8 cellular contexts compared by ENCODE assay signal in genomic region chr9:135926402-135927194, GRCh38. TPM values are rescaled to one million over a fixed set of nuclear protein-coding genes. Genes with fewer than 3 reads are reported as not detected.
DNase-seq lines count a peak whose midpoint lies in the region; ATAC-seq and TF ChIP-seq lines count a peak whose summit lies in the region.

No MANE protein-coding gene starts in this region.

- 81% methylated on average over 27 of the region's 27 CpGs for WGBS in mesenchymal stem cell
- 79 to 81% methylated on average over 27 of the region's 27 CpGs for WGBS in aorta, 2 donors
- 92% methylated on average over 26 to 27 of the region's 27 CpGs for WGBS in endodermal cell (ENCODE audit: insufficient coverage in 1 of 2, insufficient read length in 1 of 2), 2 experiments

- no peak overlapping the region for H2BK12ac ChIP-seq in mesenchymal stem cell (ENCODE audit: low read length in 2 of 2)

- H2BK15ac ChIP-seq in mesenchymal stem cell (ENCODE audit: low read depth, poor library complexity, severe bottlenecking), result no peak overlapping the region

- peaks cover 18% of the 10 kb centered on the region for H3K4me1 ChIP-seq in mesenchymal stem cell (ENCODE audit: control insufficient read depth, insufficient read depth, low read depth, low read length)
- no peaks in the 10 kb centered on the region for H3K4me1 ChIP-seq in aorta (ENCODE audit: control insufficient read depth in 1 of 2, insufficient read depth in 2 of 2, low read length in 2 of 2)
- no peaks in the 10 kb centered on the region for H3K4me1 ChIP-seq in endodermal cell (ENCODE audit: control insufficient read depth, insufficient read depth, low read length)

- H3K27me3 Mint-ChIP-seq in CD14-positive monocyte (ENCODE audit: low read depth in 3 of 3), result no peaks in the 10 kb centered on the region
- no peaks in the 10 kb centered on the region for H3K27me3 Mint-ChIP-seq in endodermal cell (ENCODE audit: insufficient read depth)

- no peaks in the 10 kb centered on the region for H3K27me3 ChIP-seq in mesenchymal stem cell (ENCODE audit: control insufficient read depth in 1 of 2, insufficient read depth in 1 of 2, low read length in 2 of 2)
- no peaks in the 10 kb centered on the region for H3K27me3 ChIP-seq in aorta (ENCODE audit: control insufficient read depth in 1 of 2, insufficient read depth in 2 of 2, low read length in 1 of 2)
- no peaks in the 10 kb centered on the region for H3K27me3 ChIP-seq in endodermal cell (ENCODE audit: control insufficient read depth, insufficient read depth, low read length, poor library complexity, severe bottlenecking)

- no peak overlapping the region for H2BK5ac ChIP-seq in mesenchymal stem cell (ENCODE audit: low read depth, low read length, poor library complexity, severe bottlenecking)

- H3K9me3 ChIP-seq in mesenchymal stem cell (ENCODE audit: control insufficient read depth, low read length), result no peaks in the 10 kb centered on the region
- H3K9me3 ChIP-seq in aorta (ENCODE audit: control insufficient read depth, low read length), result no peaks in the 10 kb centered on the region
- H3K9me3 ChIP-seq in endodermal cell (ENCODE audit: control insufficient read depth, low read length), result no peaks in the 10 kb centered on the region

- no peak overlapping the region for H3K4me3 Mint-ChIP-seq in CD14-positive monocyte
- H3K4me3 Mint-ChIP-seq in endodermal cell, result no peak overlapping the region

- no peak overlapping the region for H2BK120ac ChIP-seq in mesenchymal stem cell (ENCODE audit: low read depth, low read length)

- H3K79me1 ChIP-seq in mesenchymal stem cell (replicated peaks; ENCODE audit: low read length, poor library complexity, severe bottlenecking), result peaks cover 22% of the 10 kb centered on the region

- H3K36me3 ChIP-seq in mesenchymal stem cell (ENCODE audit: control insufficient read depth in 1 of 2, insufficient read depth in 2 of 2, low read depth in 1 of 2, low read length in 2 of 2), result peaks cover 10 to 56% of the 10 kb centered on the region in 2 experiments
- no peaks in the 10 kb centered on the region for H3K36me3 ChIP-seq in aorta (ENCODE audit: control insufficient read depth in 1 of 2, insufficient read depth in 2 of 2, low read length in 1 of 2)
- H3K36me3 ChIP-seq in endodermal cell (ENCODE audit: control insufficient read depth, insufficient read depth, low read length), result peaks cover 1% of the 10 kb centered on the region

- H2AK5ac ChIP-seq in mesenchymal stem cell (ENCODE audit: low read length, severe bottlenecking), result no peak overlapping the region

- no peak overlapping the region for H3K14ac ChIP-seq in mesenchymal stem cell (ENCODE audit: low read length in 2 of 2)

- H3K4me1 Mint-ChIP-seq in CD14-positive monocyte (peaks cover 16% of the 10 kb centered on the region), endodermal cell (no peaks in the 10 kb centered on the region)

- H3K27ac ChIP-seq in mesenchymal stem cell (ENCODE audit: low read length, poor library complexity, severe bottlenecking) (no peak overlapping the region), aorta (ENCODE audit: low read depth in 1 of 2, low read length in 2 of 2) (no peak overlapping the region), endodermal cell (ENCODE audit: low read depth, low read length) (no peak overlapping the region)

- DNase-seq in CD14-positive monocyte (ENCODE audit: low spot score) (peak; percentile 98), NOMO-1 (lab: John Stamatoyannopoulos, UW; ENCODE audit: unreplicated experiment in 2 of 2) (peak; percentile 76 to 87), amniotic epithelial cell (ENCODE audit: low read depth) (peak; percentile 29), mesenchymal stem cell (peak; percentile 78), aorta (peak; percentile 79 to 84), NCI-H1930 (lab: John Stamatoyannopoulos, UW) (no peak), endodermal cell (no peak)

- H3K4ac ChIP-seq in mesenchymal stem cell (ENCODE audit: low read depth in 1 of 2, low read length in 2 of 2), result no peak overlapping the region

- H3K4me3 ChIP-seq in mesenchymal stem cell (ENCODE audit: insufficient read depth in 1 of 2, low read depth in 1 of 2, low read length in 2 of 2) (no peak overlapping the region), aorta (ENCODE audit: low read length in 2 of 2) (no peak overlapping the region), endodermal cell (ENCODE audit: low read length) (no peak overlapping the region)

- H3K9me3 Mint-ChIP-seq in CD14-positive monocyte (peaks cover 0 to 3% (median 0%) of the 10 kb centered on the region in 7 donors), endodermal cell (no peaks in the 10 kb centered on the region)

- no peak overlapping the region for H3K23ac ChIP-seq in mesenchymal stem cell (ENCODE audit: low read length in 2 of 2)

- ATAC-seq in aorta (ENCODE audit: low FRiP score), result no peak
- ATAC-seq in GM18870 (IDR thresholded peaks at IDR 0.05; ENCODE audit: unreplicated experiment), result no peak

- H3K36me3 Mint-ChIP-seq in CD14-positive monocyte (peaks cover 21 to 57% of the 10 kb centered on the region in 2 donors), endodermal cell (ENCODE audit: low read depth) (peaks cover 26% of the 10 kb centered on the region)

- H3K18ac ChIP-seq in mesenchymal stem cell (ENCODE audit: low read depth in 1 of 2, low read length in 2 of 2), result no peak overlapping the region

- H4K8ac ChIP-seq in mesenchymal stem cell (ENCODE audit: low read length), result no peak overlapping the region

- no peak overlapping the region for H3K4me2 ChIP-seq in mesenchymal stem cell (ENCODE audit: low read length, poor library complexity, severe bottlenecking)

- no peak overlapping the region for H2AFZ ChIP-seq in mesenchymal stem cell (ENCODE audit: low read depth, low read length)

- H4K91ac ChIP-seq in mesenchymal stem cell (ENCODE audit: low read length), result no peak overlapping the region

- peak overlapping the region; percentile 21 for H3K9ac ChIP-seq in mesenchymal stem cell (ENCODE audit: low read length)
- H3K9ac ChIP-seq in endodermal cell (ENCODE audit: extremely low read depth, low read length, poor library complexity, severe bottlenecking), result no peak overlapping the region

- H3K27ac Mint-ChIP-seq in CD14-positive monocyte, result peak overlapping the region; percentile 71 to 89 (median 78)
- no peak overlapping the region for H3K27ac Mint-ChIP-seq in endodermal cell

- intact Hi-C loops in CD14-positive monocyte (cut with micrococcal nuclease), result no loop called here
- intact Hi-C loops in aorta (cut with DNase I), result no loop called here

- TF ChIP-seq CTCF in CD14-positive monocyte (IDR thresholded peaks at IDR 0.05), result no peak
- TF ChIP-seq CTCF in endodermal cell (conservative IDR thresholded peaks at IDR 0.05), result no peak

RNA-seq across cellular contexts. Expression of gene CAMSAP1, which starts 19.3 kb away (rescaled TPM):
- under 1 TPM; 0.71 to 0.75 TPM for polyA plus RNA-seq in CD14-positive monocyte
- 14.3 TPM for polyA plus RNA-seq in mesenchymal stem cell (2013, experiment 1 of 2)
- polyA plus RNA-seq in mesenchymal stem cell (2013, experiment 2 of 2), result 16.0 TPM
- total RNA-seq in aorta, result 10 to 100 TPM; 26.4 to 28.0 TPM
- polyA plus RNA-seq in aorta, result 1 to 10 TPM; 2.5 to 5.2 TPM
- total RNA-seq in endodermal cell, result 10 to 100 TPM; 40.1 to 43.1 TPM
- 36.8 TPM for polyA plus RNA-seq in endodermal cell (2013, experiment 1 of 2)
- polyA plus RNA-seq in endodermal cell (2013, experiment 2 of 2), result 37.7 TPM

RNA-seq across cellular contexts. Expression of gene UBAC1, which starts 34.6 kb away (rescaled TPM):
- polyA plus RNA-seq in CD14-positive monocyte, result 10 to 100 TPM; 35.8 to 52.5 TPM
- 28.9 TPM for polyA plus RNA-seq in mesenchymal stem cell (2013, experiment 1 of 2)
- 28.1 TPM for polyA plus RNA-seq in mesenchymal stem cell (2013, experiment 2 of 2)
- 10 to 100 TPM; 24.1 to 38.0 TPM for total RNA-seq in aorta
- polyA plus RNA-seq in aorta, result 10 to 100 TPM; 36.9 to 49.9 TPM
- total RNA-seq in endodermal cell, result 10 to 100 TPM; 47.9 to 48.4 TPM
- polyA plus RNA-seq in endodermal cell (2013, experiment 1 of 2), result 43.3 TPM
- 38.8 TPM for polyA plus RNA-seq in endodermal cell (2013, experiment 2 of 2)

Comparison
In these comparisons a context has a peak if more than half of its experiments do, and no peak if none do; other contexts are left out.
1. DNase-seq: peak in CD14-positive monocyte (single experiment), NOMO-1 (2 of 2), amniotic epithelial cell (single experiment), mesenchymal stem cell (single experiment) and aorta (2 of 2); none in NCI-H1930 (0 of 2) and endodermal cell (single experiment).